In genomic region chr5:115543931-115544370, GRCh38 we compare ENCODE assay signal across 1 cellular context.
TF ChIP-seq lines count a peak whose summit lies in the region.

No MANE protein-coding gene starts in this region.

TF ChIP-seq in WTC11, 78 proteins besides CTCF, POLR2A, EP300 and RAD21 (continued from another document):
- TF ChIP-seq ZNF532 (CRISPR knock-in tag; IDR thresholded peaks at IDR 0.05; ENCODE audit: borderline replicate concordance) (no peak), E2F5 (CRISPR knock-in tag; IDR thresholded peaks at IDR 0.05) (no peak), MXD4 (CRISPR knock-in tag; IDR thresholded peaks at IDR 0.05; ENCODE audit: borderline replicate concordance) (no peak), ZNF263 (CRISPR knock-in tag; IDR thresholded peaks at IDR 0.05; ENCODE audit: low read depth) (no peak)
